ENCODE assay signal across 23 cellular contexts in the genomic region with DNA sequence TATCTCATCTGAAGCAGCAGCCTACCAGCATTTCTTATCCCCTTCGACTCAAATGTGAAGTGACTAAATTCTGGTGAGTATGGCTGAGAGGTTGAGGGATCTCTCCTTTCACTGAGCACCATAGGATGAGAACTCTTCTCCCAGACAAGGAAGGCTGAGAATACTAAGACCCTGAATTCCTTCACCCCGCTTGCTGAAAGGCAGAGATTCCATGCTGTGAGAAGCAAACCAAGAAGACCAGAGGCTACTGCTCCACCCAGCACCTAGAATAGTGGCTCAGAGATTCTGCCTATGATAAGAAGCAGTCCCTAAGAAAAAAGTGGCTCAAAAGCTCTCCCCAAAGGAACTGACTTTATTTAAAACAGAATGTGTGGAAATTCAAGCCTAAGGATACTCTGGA. TPM values are rescaled to one million over a fixed set of nuclear protein-coding genes. Genes with fewer than 3 reads are reported as not detected.
DNase-seq lines count a peak whose midpoint lies in the region; ATAC-seq, FAIRE-seq and TF ChIP-seq lines count a peak whose summit lies in the region.
"Had no signal": no experiment of that assay in that cellular context is flagged by ENCODE, and none has a peak within 500 bp of the region (broad histone marks: within the 10 kb centered on the region; RNA-seq: fewer than 3 reads in every experiment).

No MANE protein-coding gene starts in this region.

- no peak for TF ChIP-seq RAD21 in GM12878 (IDR thresholded peaks at IDR 0.05; ENCODE audit: insufficient read depth, low read depth, low read length)

- no peaks in the 10 kb centered on the region; the same call in 2 of the 3 replicates for H3K9me3 ChIP-seq in GM12878 (replicated peaks; ENCODE audit: control insufficient read depth, insufficient read depth, low read length)
- H3K9me3 ChIP-seq in neural progenitor cell (ENCODE audit: low read depth): no peaks in the 10 kb centered on the region
- no peaks in the 10 kb centered on the region for H3K9me3 ChIP-seq in mesenchymal stem cell (ENCODE audit: control insufficient read depth, low read length)
- H3K9me3 ChIP-seq: BLaER1, SJSA1 had no signal

- no peaks in the 10 kb centered on the region for H3K36me3 ChIP-seq in GM12878 (ENCODE audit: control insufficient read depth in 2 of 2, insufficient read depth in 2 of 2, low read length in 1 of 2)
- no peaks in the 10 kb centered on the region for H3K36me3 ChIP-seq in neural progenitor cell
- no peaks in the 10 kb centered on the region for H3K36me3 ChIP-seq in mesenchymal stem cell (ENCODE audit: control insufficient read depth in 1 of 2, insufficient read depth in 2 of 2, low read depth in 1 of 2, low read length in 2 of 2)
- H3K36me3 ChIP-seq: BLaER1, SJSA1 had no signal

- no peak overlapping the region for H3K4me3 Mint-ChIP-seq in neural progenitor cell
- H3K4me3 Mint-ChIP-seq: CD4-positive, alpha-beta T cell; IgD-negative memory B cell had no signal

- H3F3A ChIP-seq in neural progenitor cell (ENCODE audit: low read depth): peaks cover 4% of the 10 kb centered on the region

- H2BK5ac ChIP-seq in mesenchymal stem cell (ENCODE audit: low read depth, low read length, poor library complexity, severe bottlenecking): no peak overlapping the region

- H2AFZ ChIP-seq in GM12878 (ENCODE audit: control insufficient read depth, low read depth, low read length) (peak overlapping the region; percentile 23), neural progenitor cell (replicated peaks) (no peak overlapping the region), mesenchymal stem cell (ENCODE audit: low read depth, low read length) (no peak overlapping the region)

- no peak overlapping the region for H3K23ac ChIP-seq in mesenchymal stem cell (ENCODE audit: low read length in 2 of 2)

- in situ Hi-C loops in GM12878 (cut with MboI): no loop called here

- H3K79me2 ChIP-seq in GM12878 (ENCODE audit: control insufficient read depth, insufficient read depth, low read length): no peaks in the 10 kb centered on the region
- no peaks in the 10 kb centered on the region for H3K79me2 ChIP-seq in neural progenitor cell (ENCODE audit: low read depth)

- TF ChIP-seq EP300 in GM12878 (IDR thresholded peaks at IDR 0.05; ENCODE audit: borderline replicate concordance in 1 of 2, control insufficient read depth in 1 of 2, low read depth in 2 of 2, low read length in 2 of 2): no peak

- TF ChIP-seq POLR2A in GM12878 (IDR thresholded peaks at IDR 0.05; ENCODE audit: low read depth, low read length): no peak

- POLR2A ChIA-PET in GM12878 (lab: Charles Lee): interaction anchor here (1.5 to 3.8 kb wide), 3 partner anchors 98 to 136 kb away, joined by 4 to 25 read pairs (median 16); no protein-coding TSS in a partner anchor

- no peaks in the 10 kb centered on the region for H3K4me1 Mint-ChIP-seq in neural progenitor cell

- no peaks in the 10 kb centered on the region for H3K79me1 ChIP-seq in mesenchymal stem cell (replicated peaks; ENCODE audit: low read length, poor library complexity, severe bottlenecking)

- H4K8ac ChIP-seq in mesenchymal stem cell (ENCODE audit: low read length): no peak overlapping the region

- H3K27me3 Mint-ChIP-seq in neural progenitor cell (ENCODE audit: insufficient read depth, low read depth): peaks cover 4% of the 10 kb centered on the region

- DNase-seq in ELF-1 (ENCODE audit: low read depth, low spot score) (peak; percentile 18), GM12878 (ENCODE audit: low read depth, low spot score) (no peak), iPS-NIHi7 (ENCODE audit: extremely low spot score) (peak; percentile 12), neural progenitor cell (ENCODE audit: low spot score) (no peak), NCI-H128 (lab: John Stamatoyannopoulos, UW; ENCODE audit: unreplicated experiment) (no peak), T-helper 9 cell (no peak), mesenchymal stem cell (no peak)
- DNase-seq: ACHN; CD4-positive, alpha-beta T cell; COR-L47; GDM1; GOT3; Karpas-422; NCI-H1417 treated with DMSO at 0.1 percent for 48 hours; NCI-H187 treated with DMSO at 0.1 percent for 48 hours; NCI-H2107; NCI-H446 treated with DMSO at 0.1 percent for 48 hours had no signal

- 22% methylated on average over 2 of the region's 2 CpGs for WGBS in GM12878 (ENCODE audit: insufficient coverage, insufficient replicate concordance, low lambda C conversion rate, missing lambda C conversion rate)
- WGBS in mesenchymal stem cell: 58% methylated on average over 1 of the region's 2 CpGs

- H3K9ac ChIP-seq in GM12878 (ENCODE audit: control insufficient read depth, insufficient read depth, low read length): no peak overlapping the region
- H3K9ac ChIP-seq in neural progenitor cell: no peak overlapping the region
- H3K9ac ChIP-seq in mesenchymal stem cell (ENCODE audit: low read length): no peak overlapping the region
- H3K9ac ChIP-seq: BLaER1 had no signal

- H3K36me3 Mint-ChIP-seq in neural progenitor cell: no peaks in the 10 kb centered on the region
- H3K36me3 Mint-ChIP-seq: IgD-negative memory B cell had no signal

- H3K4me2 ChIP-seq in GM12878 (ENCODE audit: control insufficient read depth, insufficient read depth) (no peak overlapping the region), neural progenitor cell (peak overlapping the region; percentile 4), mesenchymal stem cell (ENCODE audit: low read length, poor library complexity, severe bottlenecking) (no peak overlapping the region)
- H3K4me2 ChIP-seq: BLaER1 had no signal

- BruUV-seq in GM12878 (replicated peaks; lab: Mats Ljungman, UMichigan): no TSS peak

- H3K27ac Mint-ChIP-seq in neural progenitor cell: no peak overlapping the region
- H3K27ac Mint-ChIP-seq: CD4-positive, alpha-beta T cell; IgD-negative memory B cell had no signal

- no peak overlapping the region for H2AK5ac ChIP-seq in mesenchymal stem cell (ENCODE audit: low read length, severe bottlenecking)

- H2BK15ac ChIP-seq in mesenchymal stem cell (ENCODE audit: low read depth, poor library complexity, severe bottlenecking): no peak overlapping the region

- no peak overlapping the region for H3K4ac ChIP-seq in mesenchymal stem cell (ENCODE audit: low read depth in 1 of 2, low read length in 2 of 2)

- H2BK12ac ChIP-seq in mesenchymal stem cell (ENCODE audit: low read length in 2 of 2): no peak overlapping the region

- H3K4me1 ChIP-seq in GM12878 (ENCODE audit: control insufficient read depth, insufficient read depth, low read length) (peaks cover 19% of the 10 kb centered on the region), neural progenitor cell (peaks cover 21% of the 10 kb centered on the region), mesenchymal stem cell (ENCODE audit: control insufficient read depth, insufficient read depth, low read depth, low read length) (no peaks in the 10 kb centered on the region)
- H3K4me1 ChIP-seq: SJSA1 had no signal

- ATAC-seq in GM12878: no peak
- ATAC-seq in GM21367 (IDR thresholded peaks at IDR 0.05; ENCODE audit: unreplicated experiment): no peak
- ATAC-seq: Right ventricle myocardium inferior had no signal

- no peak overlapping the region for H4K91ac ChIP-seq in mesenchymal stem cell (ENCODE audit: low read length)

- H3K18ac ChIP-seq in mesenchymal stem cell (ENCODE audit: low read depth in 1 of 2, low read length in 2 of 2): no peak overlapping the region

- RAD21 ChIA-PET in GM12878 (lab: Charles Lee; ENCODE audit: unreplicated experiment): interaction anchor here (0.6 to 5.4 kb wide), 12 partner anchors 16 to 134 kb away, joined by 3 to 49 read pairs (median 10); a partner anchor contains a TSS

- no peak for FAIRE-seq in GM12878 (lab: Jason Lieb, UNC)

- intact Hi-C loops in GM12878 (cut with micrococcal nuclease; ENCODE audit: unreplicated experiment): loop anchor here (5.0 kb wide), 1 partner anchor 33 kb away; no protein-coding TSS in a partner anchor

- TF ChIP-seq CTCF in GM12878 (IDR thresholded peaks at IDR 0.05 in 2 of 3, conservative IDR thresholded peaks at IDR 0.05 in 1 of 3; ENCODE audit: control insufficient read depth in 2 of 3, extremely low read depth in 1 of 3, insufficient read depth in 1 of 3, low read depth in 3 of 3, low read length in 3 of 3) (no peak), neural progenitor cell (IDR thresholded peaks at IDR 0.05) (no peak)

- no peaks in the 10 kb centered on the region for H3K9me3 Mint-ChIP-seq in neural progenitor cell
- H3K9me3 Mint-ChIP-seq: CD4-positive, alpha-beta T cell; IgD-negative memory B cell had no signal

- H3K27me3 ChIP-seq in GM12878 (replicated peaks in 1 of 2; ENCODE audit: control insufficient read depth in 2 of 2, insufficient read depth in 2 of 2, low read length in 1 of 2) (no peaks in the 10 kb centered on the region), neural progenitor cell (no peaks in the 10 kb centered on the region), mesenchymal stem cell (ENCODE audit: control insufficient read depth in 1 of 2, insufficient read depth in 1 of 2, low read length in 2 of 2) (no peaks in the 10 kb centered on the region)
- H3K27me3 ChIP-seq: BLaER1, SJSA1 had no signal

- H2BK120ac ChIP-seq in mesenchymal stem cell (ENCODE audit: low read depth, low read length): no peak overlapping the region

- no peak overlapping the region for H3K4me3 ChIP-seq in GM12878
- H3K4me3 ChIP-seq in neural progenitor cell: no peak overlapping the region
- no peak overlapping the region for H3K4me3 ChIP-seq in mesenchymal stem cell (ENCODE audit: insufficient read depth in 1 of 2, low read depth in 1 of 2, low read length in 2 of 2)
- H3K4me3 ChIP-seq: BLaER1, SJSA1 had no signal

- SMC1A ChIA-PET in GM12878 (lab: Charles Lee; ENCODE audit: uncharacterized antibody, unreplicated experiment): interaction anchor here (0.9 to 5.9 kb wide), 17 partner anchors 11 to 343 kb away, joined by 3 to 53 read pairs (median 20); a partner anchor contains a TSS

- no peak overlapping the region for H3K14ac ChIP-seq in mesenchymal stem cell (ENCODE audit: low read length in 2 of 2)

- H4K20me1 ChIP-seq in GM12878 (ENCODE audit: control insufficient read depth, insufficient read depth) (no peaks in the 10 kb centered on the region), neural progenitor cell (ENCODE audit: low read depth) (no peaks in the 10 kb centered on the region)
- H4K20me1 ChIP-seq: BLaER1 had no signal

- CTCF ChIA-PET in GM12878 (lab: Yijun Ruan, JAX): interaction anchor here (0.7 to 3.8 kb wide), 9 partner anchors 9 to 137 kb away, joined by 3 to 19 read pairs (median 6); no protein-coding TSS in a partner anchor

- H3K27ac ChIP-seq in GM12878 (ENCODE audit: control insufficient read depth, insufficient read depth) (no peak overlapping the region), neural progenitor cell (no peak overlapping the region), mesenchymal stem cell (ENCODE audit: low read length, poor library complexity, severe bottlenecking) (no peak overlapping the region)
- H3K27ac ChIP-seq: 22Rv1, BLaER1, SJSA1 had no signal

RNA-seq across cellular contexts. Expression of a gene that starts 26.7 kb away (rescaled TPM):
- 1.1 and 1.7 TPM in 2 replicates for total RNA-seq in GM12878 (2013; cell fraction: nucleolus; rRNA removed)
- total RNA-seq in GM12878 (2014; rRNA removed) (0.22 and 0.28 TPM in 2 replicates), GM12878 (2014; rRNA removed; fragmentation: Illumina TruSeq; extraction: Trizol) (0.09 and 0.31 TPM in 2 replicates), GM12878 (2021) (0.15 and 0.37 TPM in 2 replicates), neural progenitor cell (ENCODE audit: low replicate concordance) (not detected in 2 replicates)
- polyA plus RNA-seq in GM12878 (2011; ENCODE audit: low read depth): not detected
- polyA plus RNA-seq in GM12878 (2011; rRNA removed) (0.23 and 0.34 TPM in 2 replicates), GM12878 (2014; fragmentation: Illumina TruSeq; extraction: Trizol) (0.10 TPM in 1 of 2 replicates, not detected in the other), GM12878 (2014; fragmentation: Nextera tagmentation; extraction: Ambion mirVana) (under 1 TPM; 0.07 to 0.23 TPM), GM12878 (2014; rRNA removed) (0.08 and 1.3 TPM in 2 replicates), GM12878 (2016; fragmentation: Nextera tagmentation; extraction: Ambion mirVana) (under 1 TPM; 0.16 to 0.30 TPM)
- 0.33 and 0.60 TPM in 2 replicates for polyA plus RNA-seq in GM12878 (2011; cell fraction: cytosol; rRNA removed)
- 0.46 and 0.66 TPM in 2 replicates for polyA plus RNA-seq in GM12878 (2011; cell fraction: nucleus; rRNA removed)
- 0.08 and 0.14 TPM in 2 replicates for polyA plus RNA-seq in GM12878 (2012)
- polyA minus RNA-seq in GM12878 (2011; rRNA and poly(A)+ RNA removed): 0.29 and 0.57 TPM in 2 replicates
- polyA minus RNA-seq in GM12878 (2011; cell fraction: cytosol; rRNA and poly(A)+ RNA removed): not detected in 2 replicates
- polyA minus RNA-seq in GM12878 (2011; cell fraction: nucleus; rRNA and poly(A)+ RNA removed): 0.12 TPM in 1 of 2 replicates, not detected in the other
- polyA plus RNA-seq in mesenchymal stem cell (2013, experiment 1 of 2): 0.15 TPM
- polyA plus RNA-seq in mesenchymal stem cell (2013, experiment 2 of 2): 0.21 TPM
- total RNA-seq: CD4-positive, alpha-beta T cell; Right ventricle myocardium inferior had no signal
- polyA plus RNA-seq: IgD-negative memory B cell had no signal

Comparison
In these comparisons a context has a peak if more than half of its experiments do, and no peak if none do; other contexts are left out.
1. DNase-seq: peak in ELF-1 (single experiment) and iPS-NIHi7 (single experiment); none in GM12878 (single experiment), neural progenitor cell (single experiment), NCI-H128 (single experiment), T-helper 9 cell (single experiment) and mesenchymal stem cell (single experiment).